11 cellular contexts compared by ENCODE assay signal in genomic region chr11:109956124-109956793, GRCh38.
A peak's percentile ranks its signal among the peaks of the same experiment; 100 is the strongest.
DNase-seq lines count a peak whose midpoint lies in the region; ATAC-seq and TF ChIP-seq lines count a peak whose summit lies in the region.
"Had no signal": no experiment of that assay in that cellular context is flagged by ENCODE, and none has a peak within 500 bp of the region (broad histone marks: within the 10 kb centered on the region; RNA-seq: fewer than 3 reads in every experiment).

No MANE protein-coding gene starts in this region.

- no peak overlapping the region; the same call in 1 of the 2 replicates for H3K9ac ChIP-seq in BLaER1

- no peak for TF ChIP-seq POLR2A in testis (IDR thresholded peaks at IDR 0.05)
- TF ChIP-seq POLR2A in erythroblast (IDR thresholded peaks at IDR 0.05; ENCODE audit: low read length), result no peak

- H3K9me3 ChIP-seq in BLaER1 (peaks cover 16% of the 10 kb centered on the region), testis (no peaks in the 10 kb centered on the region)
- H3K9me3 ChIP-seq: upper lobe of right lung had no signal

- intact Hi-C loops in testis (cut with DNase I; ENCODE audit: low total_unique reads), result no loop called here

- H3K36me3 ChIP-seq in BLaER1 (no peaks in the 10 kb centered on the region), testis (ENCODE audit: low read depth, missing control alignments) (no peaks in the 10 kb centered on the region)
- H3K36me3 ChIP-seq: upper lobe of right lung had no signal

- H4K20me1 ChIP-seq in BLaER1, result no peaks in the 10 kb centered on the region

- DNase-seq in testis (no peak), erythroblast (lab: John Stamatoyannopoulos, UW) (no peak), GM19238 (ENCODE audit: insufficient read length, low spot score) (no peak)
- DNase-seq in activated CD4-positive, alpha-beta T cell treated with anti-CD3 and anti-CD28 coated beads, Interleukin-2, amount 50 U/mL, for 4 hours, result no peak
- DNase-seq: NCI-H82, upper lobe of right lung had no signal

- TF ChIP-seq CTCF in testis (IDR thresholded peaks at IDR 0.05), result no peak

- ATAC-seq in GM18870 (IDR thresholded peaks at IDR 0.05; ENCODE audit: unreplicated experiment) (peak; percentile 65), HG02623 (IDR thresholded peaks at IDR 0.05; ENCODE audit: unreplicated experiment) (peak; percentile 76), HG03558 (IDR thresholded peaks at IDR 0.05; ENCODE audit: extremely low read depth, unreplicated experiment) (peak; percentile 52)
- ATAC-seq: upper lobe of right lung had no signal

- WGBS in testis, 2 donors, result 84 to 87% methylated on average over 3 of the region's 3 CpGs

- H3K4me3 ChIP-seq in BLaER1 (no peak overlapping the region), testis (no peak overlapping the region)
- H3K4me3 ChIP-seq: upper lobe of right lung had no signal

- H3K27me3 ChIP-seq in BLaER1 (no peaks in the 10 kb centered on the region), testis (no peaks in the 10 kb centered on the region)
- H3K27me3 ChIP-seq: upper lobe of right lung had no signal

- peak overlapping the region; percentile 69 for H3K4me2 ChIP-seq in BLaER1

- H3K4me1 ChIP-seq in BLaER1, result peaks cover 52% of the 10 kb centered on the region
- peaks cover 9% of the 10 kb centered on the region for H3K4me1 ChIP-seq in testis
- H3K4me1 ChIP-seq: upper lobe of right lung had no signal

- peak overlapping the region; percentile 48 for H3K27ac ChIP-seq in BLaER1
- H3K27ac ChIP-seq in testis, result no peak overlapping the region
- H3K27ac ChIP-seq: HL-60, upper lobe of right lung had no signal
